ENCODE assay signal across 27 cellular contexts in genomic region chr20:15639839-15640238, GRCh38.
"Had no signal": no experiment of that assay in that cellular context is flagged by ENCODE, and none has a peak within 500 bp of the region (broad histone marks: within the 10 kb centered on the region; RNA-seq: fewer than 3 reads in every experiment).

No MANE protein-coding gene starts in this region.

- H3K4me1 ChIP-seq: adrenal gland, colonic mucosa had no signal

- H3K9me3 ChIP-seq: adrenal gland, body of pancreas, colonic mucosa had no signal

- H3K36me3 Mint-ChIP-seq: activated naive CD4-positive, alpha-beta T cell treated with anti-CD3 and anti-CD28 coated beads, Interleukin-2, amount 50 U/mL, for 24 hours; activated naive CD8-positive, alpha-beta T cell treated with anti-CD3 and anti-CD28 coated beads for 36 hours had no signal

- H3K4me3 Mint-ChIP-seq: activated CD4-positive, alpha-beta memory T cell treated with anti-CD3 and anti-CD28 coated beads, Interleukin-2, amount 10 ng/mL, durations not matched to agents 7 days and 5 days; activated CD4-positive, alpha-beta T cell treated with anti-CD3 and anti-CD28 coated beads, Interleukin-2, amount 10 ng/mL, durations not matched to agents 7 days and 5 days; activated naive CD4-positive, alpha-beta T cell treated with anti-CD3 and anti-CD28 coated beads, Interleukin-2, amount 50 U/mL, for 24 hours; activated naive CD8-positive, alpha-beta T cell treated with anti-CD3 and anti-CD28 coated beads for 36 hours; activated naive CD8-positive, alpha-beta T cell treated with anti-CD3 and anti-CD28 coated beads, Interleukin-2, amount 50 U/mL, for 24 hours; activated T-cell treated with anti-CD3 and anti-CD28 coated beads, Interleukin-2, amount 50 U/mL, for 24 hours; activated T-cell treated with anti-CD3 and anti-CD28 coated beads, Interleukin-2, amount 50 U/mL, for 72 hours had no signal

- DNase-seq: activated CD4-positive, alpha-beta memory T cell treated with anti-CD3 and anti-CD28 coated beads, Interleukin-2, amount 10 ng/mL, durations not matched to agents 7 days and 5 days; activated CD4-positive, alpha-beta T cell treated with anti-CD3 and anti-CD28 coated beads for 1 hour; activated CD4-positive, alpha-beta T cell treated with anti-CD3 and anti-CD28 coated beads for 4 hours; activated CD4-positive, alpha-beta T cell treated with anti-CD3 and anti-CD28 coated beads, Interleukin-2, amount 10 ng/mL, durations not matched to agents 7 days and 5 days; activated CD4-positive, alpha-beta T cell treated with anti-CD3 and anti-CD28 coated beads, Interleukin-2, amount 50 U/mL, for 4 hours; activated CD8-positive, alpha-beta memory T cell treated with anti-CD3 and anti-CD28 coated beads, Interleukin-2, amount 50 U/mL, for 48 hours; activated gamma-delta T cell; activated naive CD4-positive, alpha-beta T cell; activated naive CD8-positive, alpha-beta T cell treated with anti-CD3 and anti-CD28 coated beads for 36 hours; activated naive CD8-positive, alpha-beta T cell treated with anti-CD3 and anti-CD28 coated beads, Interleukin-2, amount 50 U/mL, for 24 hours; activated T-cell treated with anti-CD3 and anti-CD28 coated beads for 4 hours; activated T-cell treated with anti-CD3 and anti-CD28 coated beads, Interleukin-2, amount 50 U/mL, for 24 hours; activated T-cell treated with anti-CD3 and anti-CD28 coated beads, Interleukin-2, amount 50 U/mL, for 72 hours; adrenal gland; amygdala; aorta; body of pancreas; central memory CD4-positive, alpha-beta T cell; cerebellar nuclear complex; colonic mucosa; effector CD8-positive, alpha-beta T cell; foreskin fibroblast; head of caudate nucleus; T-helper 2 cell had no signal

- ATAC-seq: activated naive CD8-positive, alpha-beta T cell treated with anti-CD3 and anti-CD28 coated beads, Interleukin-2, amount 50 U/mL, for 24 hours; activated T-cell treated with anti-CD3 and anti-CD28 coated beads, Interleukin-2, amount 50 U/mL, for 72 hours; body of pancreas; esophagus mucosa had no signal

- H3K27ac Mint-ChIP-seq: activated CD4-positive, alpha-beta memory T cell treated with anti-CD3 and anti-CD28 coated beads, Interleukin-2, amount 10 ng/mL, durations not matched to agents 7 days and 5 days; activated CD4-positive, alpha-beta T cell treated with anti-CD3 and anti-CD28 coated beads, Interleukin-2, amount 10 ng/mL, durations not matched to agents 7 days and 5 days; activated naive CD4-positive, alpha-beta T cell treated with anti-CD3 and anti-CD28 coated beads, Interleukin-2, amount 50 U/mL, for 24 hours; activated naive CD8-positive, alpha-beta T cell treated with anti-CD3 and anti-CD28 coated beads for 36 hours; activated naive CD8-positive, alpha-beta T cell treated with anti-CD3 and anti-CD28 coated beads, Interleukin-2, amount 50 U/mL, for 24 hours; activated T-cell treated with anti-CD3 and anti-CD28 coated beads, Interleukin-2, amount 50 U/mL, for 24 hours; activated T-cell treated with anti-CD3 and anti-CD28 coated beads, Interleukin-2, amount 50 U/mL, for 72 hours had no signal

- H3K27me3 Mint-ChIP-seq: activated CD4-positive, alpha-beta memory T cell treated with anti-CD3 and anti-CD28 coated beads, Interleukin-2, amount 10 ng/mL, durations not matched to agents 7 days and 5 days; activated CD4-positive, alpha-beta T cell treated with anti-CD3 and anti-CD28 coated beads, Interleukin-2, amount 10 ng/mL, durations not matched to agents 7 days and 5 days; activated naive CD4-positive, alpha-beta T cell treated with anti-CD3 and anti-CD28 coated beads, Interleukin-2, amount 50 U/mL, for 24 hours; activated naive CD8-positive, alpha-beta T cell treated with anti-CD3 and anti-CD28 coated beads for 36 hours; activated naive CD8-positive, alpha-beta T cell treated with anti-CD3 and anti-CD28 coated beads, Interleukin-2, amount 50 U/mL, for 24 hours; activated T-cell treated with anti-CD3 and anti-CD28 coated beads, Interleukin-2, amount 50 U/mL, for 24 hours had no signal

- H3K36me3 ChIP-seq: adrenal gland, cardiac muscle cell, colonic mucosa had no signal

- H3K27me3 ChIP-seq: adrenal gland, body of pancreas, cardiac muscle cell, colonic mucosa had no signal

- H3K4me1 Mint-ChIP-seq: activated CD4-positive, alpha-beta memory T cell treated with anti-CD3 and anti-CD28 coated beads, Interleukin-2, amount 10 ng/mL, durations not matched to agents 7 days and 5 days; activated CD4-positive, alpha-beta T cell treated with anti-CD3 and anti-CD28 coated beads, Interleukin-2, amount 10 ng/mL, durations not matched to agents 7 days and 5 days; activated naive CD4-positive, alpha-beta T cell treated with anti-CD3 and anti-CD28 coated beads, Interleukin-2, amount 50 U/mL, for 24 hours; activated naive CD8-positive, alpha-beta T cell treated with anti-CD3 and anti-CD28 coated beads for 36 hours; activated naive CD8-positive, alpha-beta T cell treated with anti-CD3 and anti-CD28 coated beads, Interleukin-2, amount 50 U/mL, for 24 hours had no signal

- H3K4me3 ChIP-seq: adrenal gland, body of pancreas, cardiac muscle cell, colonic mucosa had no signal

- H3K27ac ChIP-seq: adrenal gland, body of pancreas, cardiac muscle cell, colonic mucosa had no signal

- H3K9me3 Mint-ChIP-seq: activated CD4-positive, alpha-beta T cell treated with anti-CD3 and anti-CD28 coated beads, Interleukin-2, amount 10 ng/mL, durations not matched to agents 7 days and 5 days had no signal
